In the genomic region with DNA sequence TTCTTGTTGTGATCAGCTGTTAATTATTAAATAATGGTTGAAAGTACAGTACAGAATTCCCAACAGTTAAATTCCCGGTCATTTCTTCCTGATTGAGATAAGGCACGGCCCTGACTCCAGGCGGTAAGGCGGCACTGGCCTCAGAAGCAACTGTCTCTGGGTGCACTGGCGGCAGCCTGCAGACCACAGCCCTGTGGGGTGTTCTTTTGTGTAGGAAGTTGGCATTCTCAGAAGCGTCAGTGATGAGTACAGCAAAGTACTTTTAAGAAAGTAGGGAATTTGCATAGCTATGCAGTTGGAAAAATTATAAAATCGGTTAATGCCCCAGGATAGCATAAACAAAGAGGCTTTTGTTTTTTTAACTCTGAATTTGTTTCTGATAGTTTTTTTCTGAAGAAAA, we compare ENCODE assay signal across 1 cellular context.
TF ChIP-seq lines count a peak whose summit lies in the region.

No MANE protein-coding gene starts in this region.

TF ChIP-seq in GM23338, 12 proteins besides CTCF, POLR2A, EP300 and RAD21 (continued from another document):
- TF ChIP-seq, protein P1, sequence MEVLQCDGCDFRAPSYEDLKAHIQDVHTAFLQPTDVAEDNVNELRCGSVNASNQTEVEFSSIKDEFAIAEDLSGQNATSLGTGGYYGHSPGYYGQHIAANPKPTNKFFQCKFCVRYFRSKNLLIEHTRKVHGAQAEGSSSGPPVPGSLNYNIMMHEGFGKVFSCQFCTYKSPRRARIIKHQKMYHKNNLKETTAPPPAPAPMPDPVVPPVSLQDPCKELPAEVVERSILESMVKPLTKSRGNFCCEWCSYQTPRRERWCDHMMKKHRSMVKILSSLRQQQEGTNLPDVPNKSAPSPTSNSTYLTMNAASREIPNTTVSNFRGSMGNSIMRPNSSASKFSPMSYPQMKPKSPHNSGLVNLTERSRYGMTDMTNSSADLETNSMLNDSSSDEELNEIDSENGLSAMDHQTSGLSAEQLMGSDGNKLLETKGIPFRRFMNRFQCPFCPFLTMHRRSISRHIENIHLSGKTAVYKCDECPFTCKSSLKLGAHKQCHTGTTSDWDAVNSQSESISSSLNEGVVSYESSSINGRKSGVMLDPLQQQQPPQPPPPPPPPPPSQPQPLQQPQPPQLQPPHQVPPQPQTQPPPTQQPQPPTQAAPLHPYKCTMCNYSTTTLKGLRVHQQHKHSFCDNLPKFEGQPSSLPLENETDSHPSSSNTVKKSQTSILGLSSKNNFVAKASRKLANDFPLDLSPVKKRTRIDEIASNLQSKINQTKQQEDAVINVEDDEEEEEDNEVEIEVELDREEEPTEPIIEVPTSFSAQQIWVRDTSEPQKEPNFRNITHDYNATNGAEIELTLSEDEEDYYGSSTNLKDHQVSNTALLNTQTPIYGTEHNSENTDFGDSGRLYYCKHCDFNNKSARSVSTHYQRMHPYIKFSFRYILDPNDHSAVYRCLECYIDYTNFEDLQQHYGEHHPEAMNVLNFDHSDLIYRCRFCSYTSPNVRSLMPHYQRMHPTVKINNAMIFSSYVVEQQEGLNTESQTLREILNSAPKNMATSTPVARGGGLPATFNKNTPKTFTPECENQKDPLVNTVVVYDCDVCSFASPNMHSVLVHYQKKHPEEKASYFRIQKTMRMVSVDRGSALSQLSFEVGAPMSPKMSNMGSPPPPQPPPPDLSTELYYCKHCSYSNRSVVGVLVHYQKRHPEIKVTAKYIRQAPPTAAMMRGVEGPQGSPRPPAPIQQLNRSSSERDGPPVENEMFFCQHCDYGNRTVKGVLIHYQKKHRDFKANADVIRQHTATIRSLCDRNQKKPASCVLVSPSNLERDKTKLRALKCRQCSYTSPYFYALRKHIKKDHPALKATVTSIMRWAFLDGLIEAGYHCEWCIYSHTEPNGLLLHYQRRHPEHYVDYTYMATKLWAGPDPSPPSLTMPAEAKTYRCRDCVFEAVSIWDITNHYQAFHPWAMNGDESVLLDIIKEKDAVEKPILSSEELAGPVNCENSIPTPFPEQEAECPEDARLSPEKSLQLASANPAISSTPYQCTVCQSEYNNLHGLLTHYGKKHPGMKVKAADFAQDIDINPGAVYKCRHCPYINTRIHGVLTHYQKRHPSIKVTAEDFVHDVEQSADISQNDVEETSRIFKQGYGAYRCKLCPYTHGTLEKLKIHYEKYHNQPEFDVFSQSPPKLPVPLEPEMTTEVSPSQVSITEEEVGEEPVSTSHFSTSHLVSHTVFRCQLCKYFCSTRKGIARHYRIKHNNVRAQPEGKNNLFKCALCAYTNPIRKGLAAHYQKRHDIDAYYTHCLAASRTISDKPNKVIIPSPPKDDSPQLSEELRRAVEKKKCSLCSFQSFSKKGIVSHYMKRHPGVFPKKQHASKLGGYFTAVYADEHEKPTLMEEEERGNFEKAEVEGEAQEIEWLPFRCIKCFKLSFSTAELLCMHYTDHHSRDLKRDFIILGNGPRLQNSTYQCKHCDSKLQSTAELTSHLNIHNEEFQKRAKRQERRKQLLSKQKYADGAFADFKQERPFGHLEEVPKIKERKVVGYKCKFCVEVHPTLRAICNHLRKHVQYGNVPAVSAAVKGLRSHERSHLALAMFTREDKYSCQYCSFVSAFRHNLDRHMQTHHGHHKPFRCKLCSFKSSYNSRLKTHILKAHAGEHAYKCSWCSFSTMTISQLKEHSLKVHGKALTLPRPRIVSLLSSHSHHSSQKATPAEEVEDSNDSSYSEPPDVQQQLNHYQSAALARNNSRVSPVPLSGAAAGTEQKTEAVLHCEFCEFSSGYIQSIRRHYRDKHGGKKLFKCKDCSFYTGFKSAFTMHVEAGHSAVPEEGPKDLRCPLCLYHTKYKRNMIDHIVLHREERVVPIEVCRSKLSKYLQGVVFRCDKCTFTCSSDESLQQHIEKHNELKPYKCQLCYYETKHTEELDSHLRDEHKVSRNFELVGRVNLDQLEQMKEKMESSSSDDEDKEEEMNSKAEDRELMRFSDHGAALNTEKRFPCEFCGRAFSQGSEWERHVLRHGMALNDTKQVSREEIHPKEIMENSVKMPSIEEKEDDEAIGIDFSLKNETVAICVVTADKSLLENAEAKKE (CRISPR knock-in tag; IDR thresholded peaks at IDR 0.05) = no peak
- TF ChIP-seq ZNF331 (CRISPR knock-in tag; IDR thresholded peaks at IDR 0.05; ENCODE audit: low read depth) (no peak), STAT1 (IDR thresholded peaks at IDR 0.05; ENCODE audit: unreplicated experiment) (no peak), JUNB (IDR thresholded peaks at IDR 0.05; ENCODE audit: unreplicated experiment) (no peak), EZH2phosphoT487 (IDR thresholded peaks at IDR 0.05; ENCODE audit: unreplicated experiment) (no peak), POLR2AphosphoS5 (IDR thresholded peaks at IDR 0.05; ENCODE audit: low read depth) (no peak), EZH2 (IDR thresholded peaks at IDR 0.05; ENCODE audit: low read depth, unreplicated experiment) (no peak), NANOG (IDR thresholded peaks at IDR 0.05; ENCODE audit: borderline replicate concordance) (no peak), ZNF114 (CRISPR knock-in tag; IDR thresholded peaks at IDR 0.05) (no peak)
- TF ChIP-seq, protein P2, sequence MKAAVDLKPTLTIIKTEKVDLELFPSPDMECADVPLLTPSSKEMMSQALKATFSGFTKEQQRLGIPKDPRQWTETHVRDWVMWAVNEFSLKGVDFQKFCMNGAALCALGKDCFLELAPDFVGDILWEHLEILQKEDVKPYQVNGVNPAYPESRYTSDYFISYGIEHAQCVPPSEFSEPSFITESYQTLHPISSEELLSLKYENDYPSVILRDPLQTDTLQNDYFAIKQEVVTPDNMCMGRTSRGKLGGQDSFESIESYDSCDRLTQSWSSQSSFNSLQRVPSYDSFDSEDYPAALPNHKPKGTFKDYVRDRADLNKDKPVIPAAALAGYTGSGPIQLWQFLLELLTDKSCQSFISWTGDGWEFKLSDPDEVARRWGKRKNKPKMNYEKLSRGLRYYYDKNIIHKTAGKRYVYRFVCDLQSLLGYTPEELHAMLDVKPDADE (IDR thresholded peaks at IDR 0.05) = no peak
